ENCODE assay signal across 24 cellular contexts in genomic region chr6:155519339-155519738, GRCh38.
"Had no signal": no experiment of that assay in that cellular context is flagged by ENCODE, and none has a peak within 500 bp of the region (broad histone marks: within the 10 kb centered on the region; RNA-seq: fewer than 3 reads in every experiment).

No MANE protein-coding gene starts in this region.

- FAIRE-seq: endometrium, TTC549 had no signal

- H3K4me3 Mint-ChIP-seq: activated CD4-positive, alpha-beta T cell treated with anti-CD3 and anti-CD28 coated beads, Interleukin-2, amount 10 ng/mL, durations not matched to agents 7 days and 5 days; activated CD8-positive, alpha-beta memory T cell treated with anti-CD3 and anti-CD28 coated beads, Interleukin-2, amount 10 ng/mL, durations not matched to agents 7 days and 5 days; activated CD8-positive, alpha-beta T cell treated with anti-CD3 and anti-CD28 coated beads for 36 hours; activated naive CD4-positive, alpha-beta T cell treated with anti-CD3 and anti-CD28 coated beads, Interleukin-2, amount 50 U/mL, for 24 hours; naive B cell; type B pancreatic cell had no signal

- H3K27me3 ChIP-seq: body of pancreas, cardiac muscle cell, foreskin keratinocyte, left lung, vagina had no signal

- H3K4me1 Mint-ChIP-seq: naive B cell had no signal

- DNase-seq: activated CD4-positive, alpha-beta T cell treated with anti-CD3 and anti-CD28 coated beads, Interleukin-2, amount 10 ng/mL, durations not matched to agents 7 days and 5 days; activated CD4-positive, CD25-positive, alpha-beta regulatory T cell treated with anti-CD3 and anti-CD28 coated beads, Interleukin-2, amount 50 U/mL, for 72 hours; activated CD8-positive, alpha-beta memory T cell treated with anti-CD3 and anti-CD28 coated beads, Interleukin-2, amount 10 ng/mL, durations not matched to agents 7 days and 5 days; activated CD8-positive, alpha-beta T cell treated with anti-CD3 and anti-CD28 coated beads for 36 hours; activated gamma-delta T cell treated with Interleukin-2 at 50 U/mL for 16 hours; activated T-cell treated with anti-CD3 and anti-CD28 coated beads, Interleukin-2, amount 50 U/mL, for 1 hour; anterior cingulate cortex; body of pancreas; cortex of kidney; foreskin keratinocyte; left lung; naive B cell; retina; stimulated activated CD4-positive, alpha-beta T cell treated with anti-CD3 and anti-CD28 coated beads, Interleukin-4, amount 100 ng/mL, for 1 hour; stimulated activated naive CD4-positive, alpha-beta T cell had no signal

- H3K36me3 Mint-ChIP-seq: activated naive CD4-positive, alpha-beta T cell treated with anti-CD3 and anti-CD28 coated beads, Interleukin-2, amount 50 U/mL, for 24 hours; naive B cell; type B pancreatic cell had no signal

- H3K36me3 ChIP-seq: cardiac muscle cell, left lung, thoracic aorta, vagina, WERI-Rb-1 had no signal

- H3K27ac ChIP-seq: body of pancreas, cardiac muscle cell, foreskin keratinocyte, left lung, thoracic aorta, vagina had no signal

- H3K27me3 Mint-ChIP-seq: activated CD4-positive, alpha-beta T cell treated with anti-CD3 and anti-CD28 coated beads, Interleukin-2, amount 10 ng/mL, durations not matched to agents 7 days and 5 days; activated naive CD4-positive, alpha-beta T cell treated with anti-CD3 and anti-CD28 coated beads, Interleukin-2, amount 50 U/mL, for 24 hours; naive B cell; type B pancreatic cell had no signal

- H3K9me3 Mint-ChIP-seq: activated CD8-positive, alpha-beta T cell treated with anti-CD3 and anti-CD28 coated beads for 36 hours had no signal

- H3K27ac Mint-ChIP-seq: activated CD4-positive, alpha-beta T cell treated with anti-CD3 and anti-CD28 coated beads, Interleukin-2, amount 10 ng/mL, durations not matched to agents 7 days and 5 days; activated CD8-positive, alpha-beta memory T cell treated with anti-CD3 and anti-CD28 coated beads, Interleukin-2, amount 10 ng/mL, durations not matched to agents 7 days and 5 days; activated CD8-positive, alpha-beta T cell treated with anti-CD3 and anti-CD28 coated beads for 36 hours; naive B cell; type B pancreatic cell had no signal

- H3K4me3 ChIP-seq: body of pancreas, cardiac muscle cell, left lung, lung, thoracic aorta, vagina had no signal

- H3K4me1 ChIP-seq: body of pancreas, foreskin keratinocyte, left lung, vagina had no signal

- H3K9me3 ChIP-seq: body of pancreas, left lung, thoracic aorta, vagina had no signal

- ATAC-seq: activated CD8-positive, alpha-beta memory T cell treated with anti-CD3 and anti-CD28 coated beads, Interleukin-2, amount 10 ng/mL, durations not matched to agents 7 days and 5 days; activated CD8-positive, alpha-beta T cell treated with anti-CD3 and anti-CD28 coated beads for 36 hours; body of pancreas; foreskin keratinocyte; left lung had no signal
